25 cellular contexts compared by ENCODE assay signal in genomic region chr9:103627731-103628130, GRCh38.
"Had no signal": no experiment of that assay in that cellular context is flagged by ENCODE, and none has a peak within 500 bp of the region (broad histone marks: within the 10 kb centered on the region; RNA-seq: fewer than 3 reads in every experiment).

No MANE protein-coding gene starts in this region.

- H3K9me3 ChIP-seq: gastroesophageal sphincter, heart right ventricle, left lung, prostate gland, right atrium auricular region, suprapubic skin, transverse colon, upper lobe of right lung, uterus had no signal

- H3K36me3 ChIP-seq: gastroesophageal sphincter, heart right ventricle, left lung, neural progenitor cell, prostate gland, right atrium auricular region, suprapubic skin, transverse colon, upper lobe of right lung, uterus had no signal

- H3K27me3 ChIP-seq: gastroesophageal sphincter, heart right ventricle, left lung, neural progenitor cell, right atrium auricular region, suprapubic skin, transverse colon, upper lobe of right lung, uterus had no signal

- H3K4me3 ChIP-seq: gastroesophageal sphincter, heart right ventricle, left lung, neural progenitor cell, prostate gland, right atrium auricular region, smooth muscle cell, suprapubic skin, transverse colon, upper lobe of right lung, uterus had no signal

- DNase-seq: cortex of kidney; effector memory CD8-positive, alpha-beta T cell; foreskin fibroblast; heart right ventricle; hippocampal formation; left cardiac atrium; left lung; mesendoderm; midbrain; naive thymus-derived CD4-positive, alpha-beta T cell; stimulated activated CD4-positive, alpha-beta T cell treated with anti-CD3 and anti-CD28 coated beads, Interleukin-12 subunit alpha, Interleukin-12 subunit beta, amount 100 ng/mL, for 4 hours; stimulated activated CD4-positive, alpha-beta T cell treated with anti-CD3 and anti-CD28 coated beads, Interleukin-1b, Interleukin-23, amount 100 ng/mL, for 48 hours; stimulated activated CD4-positive, alpha-beta T cell treated with anti-CD3 and anti-CD28 coated beads, Interleukin-4, amount 100 ng/mL, for 1 hour; stimulated activated CD8-positive, alpha-beta memory T cell treated with anti-CD3 and anti-CD28 coated beads, Interleukin-4, amount 100 ng/mL, for 48 hours; stimulated activated naive CD4-positive, alpha-beta T cell; stimulated activated naive CD8-positive, alpha-beta T cell treated with anti-CD3 and anti-CD28 coated beads, Interleukin-15, amount 100 ng/mL, for 72 hours; transverse colon; upper lobe of right lung; uterus had no signal
